In the genomic region with DNA sequence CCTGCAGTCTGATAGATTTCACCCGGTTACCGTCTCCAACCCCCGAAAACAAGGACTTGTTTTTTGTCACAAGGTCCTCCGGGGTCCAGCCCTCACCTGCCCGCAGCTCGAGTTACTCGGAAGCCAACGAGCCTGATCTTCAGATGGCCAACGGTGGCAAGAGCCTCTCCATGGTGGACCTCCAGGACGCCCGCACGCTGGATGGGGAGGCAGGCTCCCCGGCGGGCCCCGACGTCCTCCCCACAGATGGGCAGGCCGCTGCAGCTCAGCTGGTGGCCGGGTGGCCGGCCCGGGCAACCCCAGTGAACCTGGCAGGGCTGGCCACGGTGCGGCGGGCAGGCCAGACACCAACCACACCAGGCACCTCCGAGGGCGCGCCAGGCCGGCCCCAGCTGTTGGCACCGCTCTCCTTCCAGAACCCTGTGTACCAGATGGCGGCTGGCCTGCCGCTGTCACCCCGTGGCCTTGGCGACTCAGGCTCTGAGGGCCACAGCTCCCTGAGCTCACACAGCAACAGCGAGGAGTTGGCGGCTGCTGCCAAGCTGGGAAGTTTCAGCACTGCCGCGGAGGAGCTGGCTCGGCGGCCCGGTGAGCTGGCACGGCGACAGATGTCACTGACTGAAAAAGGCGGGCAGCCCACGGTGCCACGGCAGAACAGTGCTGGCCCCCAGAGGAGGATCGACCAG, we compare ENCODE assay signal across 14 cellular contexts.
DNase-seq lines count a peak whose midpoint lies in the region; ATAC-seq and TF ChIP-seq lines count a peak whose summit lies in the region.
"Had no signal": no experiment of that assay in that cellular context is flagged by ENCODE, and none has a peak within 500 bp of the region (broad histone marks: within the 10 kb centered on the region; RNA-seq: fewer than 3 reads in every experiment).

No MANE protein-coding gene starts in this region.

- DNase-seq in H9 (no peak), body of pancreas (peak; percentile 53 to 87 (median 72)), hypothalamus (lab: John Stamatoyannopoulos, UW) (peak in 35 of 51 donors; percentile 17 to 82 (median 58)), sigmoid colon (peak; percentile 70), mucosa of gallbladder (ENCODE audit: low spot score) (no peak), HEK293T (ENCODE audit: extremely low spot score) (no peak), PC-9 (no peak)
- DNase-seq: activated CD8-positive, alpha-beta memory T cell treated with anti-CD3 and anti-CD28 coated beads for 24 hours; activated naive CD4-positive, alpha-beta T cell treated with anti-CD3 and anti-CD28 coated beads for 36 hours; DND-41 had no signal

- no peak overlapping the region for H2BK20ac ChIP-seq in H9 (ENCODE audit: low read depth, low read length, poor library complexity, severe bottlenecking)

- no peak overlapping the region for H2BK120ac ChIP-seq in H9 (ENCODE audit: low read depth, low read length, poor library complexity, severe bottlenecking)

- H3K9me2 ChIP-seq in PC-9 (ENCODE audit: insufficient read depth), result no peaks in the 10 kb centered on the region

- TF ChIP-seq EP300 in sigmoid colon (IDR thresholded peaks at IDR 0.05), result no peak

- H3K27me3 Mint-ChIP-seq in H9 (ENCODE audit: low read depth), result no peaks in the 10 kb centered on the region; the same call in 1 of the 2 replicates
- H3K27me3 Mint-ChIP-seq: B cell had no signal

- H3K27ac ChIP-seq in H9 (ENCODE audit: insufficient read length, low read depth, low read length), result no peak overlapping the region
- H3K27ac ChIP-seq in body of pancreas, result peak overlapping the region in 2 of 4 donors; percentile 18 to 26
- H3K27ac ChIP-seq in sigmoid colon, result peak overlapping the region in 3 of 4 donors; percentile 23 to 59 (median 58)
- H3K27ac ChIP-seq in PC-9, result no peak overlapping the region
- H3K27ac ChIP-seq: SK-N-MC, upper lobe of left lung had no signal

- H3K14ac ChIP-seq in H9 (ENCODE audit: insufficient read depth, low read length), result no peak overlapping the region

- H3F3A ChIP-seq in PC-9 (ENCODE audit: insufficient read depth, low read depth), result no peaks in the 10 kb centered on the region

- H2BK5ac ChIP-seq in H9 (ENCODE audit: insufficient read length, low read length), result no peak overlapping the region

- H3K36me3 Mint-ChIP-seq in H9 (ENCODE audit: insufficient read depth in 1 of 3, low read depth in 3 of 3), result peaks cover 31 to 68% (median 42%) of the 10 kb centered on the region in 3 experiments; a peak in 6 of 7 replicates

- no peak for TF ChIP-seq CTCF in H9 (conservative IDR thresholded peaks at IDR 0.05)
- TF ChIP-seq CTCF in body of pancreas (IDR thresholded peaks at IDR 0.05), result no peak
- no peak for TF ChIP-seq CTCF in sigmoid colon (IDR thresholded peaks at IDR 0.05)
- no peak for TF ChIP-seq CTCF in PC-9 (conservative IDR thresholded peaks at IDR 0.05)

- CTCF ChIA-PET in HEK293T (lab: Yijun Ruan, JAX), result no interaction called here
- CTCF ChIA-PET in PC-9 (lab: Charles Lee), result no interaction called here

- no peak overlapping the region for H3K18ac ChIP-seq in H9 (ENCODE audit: insufficient read length, low read depth, low read length)

- TF ChIP-seq POLR2A in body of pancreas (IDR thresholded peaks at IDR 0.05) (no peak), sigmoid colon (IDR thresholded peaks at IDR 0.05) (no peak)

- no peak overlapping the region for H2BK12ac ChIP-seq in H9 (ENCODE audit: insufficient read length, low read depth, low read length)

- H4K8ac ChIP-seq in H9 (replicated peaks; ENCODE audit: insufficient read length, low read depth, low read length), result no peak overlapping the region

- intact Hi-C loops in body of pancreas (cut with DNase I), result no loop called here
- intact Hi-C loops in sigmoid colon (cut with DNase I), result no loop called here
- intact Hi-C loops in PC-9 (cut with micrococcal nuclease; ENCODE audit: unreplicated experiment), result no loop called here

- BruUV-seq in PC-9 (replicated peaks; lab: Mats Ljungman, UMichigan), result no TSS peak

- no peak overlapping the region for H3K4me3 Mint-ChIP-seq in H9
- H3K4me3 Mint-ChIP-seq: activated naive CD4-positive, alpha-beta T cell treated with anti-CD3 and anti-CD28 coated beads for 36 hours; B cell had no signal

- H3K4ac ChIP-seq in H9 (ENCODE audit: low read depth, low read length), result no peak overlapping the region

- WGBS in H9 (ENCODE audit: extremely low coverage, insufficient read length, low lambda C conversion rate), result no CpG with 5 or more reads among the region's 45 CpGs
- WGBS in body of pancreas, 2 donors, result 86 to 89% methylated on average over 9 to 45 of the region's 45 CpGs
- 93 to 95% methylated on average over 45 of the region's 45 CpGs for WGBS in sigmoid colon, 2 donors

- H3T11ph ChIP-seq in H9 (ENCODE audit: low read length), result no peak overlapping the region

- no peaks in the 10 kb centered on the region for H3K23me2 ChIP-seq in H9 (ENCODE audit: insufficient read length, low read depth, low read length, poor library complexity, severe bottlenecking)

- no peak overlapping the region for H2BK15ac ChIP-seq in H9 (ENCODE audit: low read depth, low read length)

- H2AK5ac ChIP-seq in H9 (ENCODE audit: insufficient read length, low read length), result no peak overlapping the region

- no peaks in the 10 kb centered on the region for H3K4me1 ChIP-seq in H9 (ENCODE audit: insufficient read depth, low read length)
- H3K4me1 ChIP-seq in body of pancreas, result no peaks in the 10 kb centered on the region
- peaks cover 0 to 19% (median 15%) of the 10 kb centered on the region in 4 donors for H3K4me1 ChIP-seq in sigmoid colon
- H3K4me1 ChIP-seq in PC-9 (replicated peaks; ENCODE audit: insufficient read depth), result no peaks in the 10 kb centered on the region
- H3K4me1 ChIP-seq: upper lobe of left lung had no signal

- peaks cover 0 to 16% of the 10 kb centered on the region in 2 donors for H3K36me3 ChIP-seq in body of pancreas (replicated peaks in 1 of 2; ENCODE audit: insufficient read depth in 1 of 2, low read depth in 2 of 2)
- H3K36me3 ChIP-seq in sigmoid colon, result peaks cover 51 to 100% (median 84%) of the 10 kb centered on the region in 4 donors
- peaks cover 7% of the 10 kb centered on the region; the same call in 1 of the 2 replicates for H3K36me3 ChIP-seq in PC-9 (ENCODE audit: low read depth)

- H3K79me2 ChIP-seq in H9 (ENCODE audit: insufficient read depth, low read length) (no peaks in the 10 kb centered on the region), PC-9 (ENCODE audit: low read depth) (no peaks in the 10 kb centered on the region)

- H3K4me1 Mint-ChIP-seq in H9, result no peaks in the 10 kb centered on the region

- H4K20me1 ChIP-seq in H9 (ENCODE audit: control insufficient read depth, insufficient read depth, insufficient read length) (no peaks in the 10 kb centered on the region), PC-9 (ENCODE audit: insufficient read depth) (no peaks in the 10 kb centered on the region)

- H3K9me3 ChIP-seq in H9 (ENCODE audit: control insufficient read depth, low read depth, low read length) (no peaks in the 10 kb centered on the region), body of pancreas (no peaks in the 10 kb centered on the region), sigmoid colon (no peaks in the 10 kb centered on the region), PC-9 (ENCODE audit: insufficient read depth, low read depth) (no peaks in the 10 kb centered on the region)
- H3K9me3 ChIP-seq: upper lobe of left lung had no signal

- H2AFZ ChIP-seq in H9 (ENCODE audit: low read length) (no peak overlapping the region), PC-9 (no peak overlapping the region)

- ATAC-seq in body of pancreas (peak; percentile 66), GM21576 (IDR thresholded peaks at IDR 0.05; ENCODE audit: unreplicated experiment) (no peak)

- peak overlapping the region in 2 of 3 experiments; percentile 36 to 43; a peak in 2 of 7 replicates for H3K27ac Mint-ChIP-seq in H9
- H3K27ac Mint-ChIP-seq: activated naive CD4-positive, alpha-beta T cell treated with anti-CD3 and anti-CD28 coated beads for 36 hours; B cell had no signal

- H4K91ac ChIP-seq in H9 (ENCODE audit: insufficient read length, low read depth, low read length), result no peak overlapping the region

- H3K9me3 Mint-ChIP-seq in H9, result no peaks in the 10 kb centered on the region
- H3K9me3 Mint-ChIP-seq: activated naive CD4-positive, alpha-beta T cell treated with anti-CD3 and anti-CD28 coated beads for 36 hours had no signal

- no peak overlapping the region for H4K5ac ChIP-seq in H9 (ENCODE audit: insufficient read length, low read depth, low read length)

- no peak overlapping the region for H3K56ac ChIP-seq in H9 (ENCODE audit: insufficient read length, low read depth, low read length)

- H3K4me2 ChIP-seq in H9 (ENCODE audit: insufficient read depth, insufficient read length, low read length), result no peak overlapping the region
- no peak overlapping the region for H3K4me2 ChIP-seq in PC-9

- H3K23ac ChIP-seq in H9 (ENCODE audit: insufficient read length, low read depth, low read length), result no peak overlapping the region

- POLR2A ChIA-PET in HEK293T (lab: Yijun Ruan, JAX), result no interaction called here
- POLR2A ChIA-PET in PC-9 (lab: Charles Lee; ENCODE audit: unreplicated experiment), result no interaction called here

- no peak overlapping the region for H3K4me3 ChIP-seq in body of pancreas
- no peak overlapping the region for H3K4me3 ChIP-seq in sigmoid colon
- H3K4me3 ChIP-seq in PC-9, result no peak overlapping the region
- H3K4me3 ChIP-seq: SK-N-MC, upper lobe of left lung had no signal

- no peaks in the 10 kb centered on the region for H3K27me3 ChIP-seq in H9 (ENCODE audit: insufficient read depth, low read length)
- H3K27me3 ChIP-seq in body of pancreas, result no peaks in the 10 kb centered on the region
- H3K27me3 ChIP-seq in sigmoid colon, result no peaks in the 10 kb centered on the region
- H3K27me3 ChIP-seq in PC-9 (ENCODE audit: insufficient read depth, low read depth), result no peaks in the 10 kb centered on the region
- H3K27me3 ChIP-seq: upper lobe of left lung had no signal

- H3K9ac ChIP-seq in H9 (ENCODE audit: extremely low read depth, insufficient read length, low read length), result no peak overlapping the region

- no peaks in the 10 kb centered on the region for H3K79me1 ChIP-seq in H9 (ENCODE audit: insufficient read depth, low read depth, low read length, poor library complexity, severe bottlenecking)

TF ChIP-seq in HEK293T, 16 proteins besides CTCF, POLR2A, EP300 and RAD21 (continues in another document):
- TF ChIP-seq BHLHE40 (IDR thresholded peaks at IDR 0.05; ENCODE audit: borderline replicate concordance), result no peak
- TF ChIP-seq NFRKB (IDR thresholded peaks at IDR 0.05), result no peak
- TF ChIP-seq SUZ12 (IDR thresholded peaks at IDR 0.05), result no peak
- TF ChIP-seq FOXA1 (IDR thresholded peaks at IDR 0.05), result no peak
- TF ChIP-seq ELF4 (IDR thresholded peaks at IDR 0.05), result no peak
- TF ChIP-seq CTBP1 (IDR thresholded peaks at IDR 0.05; ENCODE audit: borderline replicate concordance), result no peak
- TF ChIP-seq HDGF (IDR thresholded peaks at IDR 0.05; ENCODE audit: borderline replicate concordance), result no peak
- TF ChIP-seq L3MBTL2 (conservative IDR thresholded peaks at IDR 0.05), result no peak
- TF ChIP-seq ARNT (IDR thresholded peaks at IDR 0.05), result no peak
- no peak for TF ChIP-seq FOXM1 (IDR thresholded peaks at IDR 0.05; ENCODE audit: borderline replicate concordance)

Comparison
In these comparisons a context has a peak if more than half of its experiments do, and no peak if none do; other contexts are left out.
1. DNase-seq: peak in body of pancreas (4 of 4), hypothalamus (35 of 51) and sigmoid colon (single experiment); none in H9 (single experiment), mucosa of gallbladder (single experiment), HEK293T (single experiment) and PC-9 (0 of 2).
2. H3K27ac ChIP-seq: peak in sigmoid colon (3 of 4); none in H9 (single experiment) and PC-9 (single experiment).